1 cellular context compared by ENCODE assay signal in the genomic region with DNA sequence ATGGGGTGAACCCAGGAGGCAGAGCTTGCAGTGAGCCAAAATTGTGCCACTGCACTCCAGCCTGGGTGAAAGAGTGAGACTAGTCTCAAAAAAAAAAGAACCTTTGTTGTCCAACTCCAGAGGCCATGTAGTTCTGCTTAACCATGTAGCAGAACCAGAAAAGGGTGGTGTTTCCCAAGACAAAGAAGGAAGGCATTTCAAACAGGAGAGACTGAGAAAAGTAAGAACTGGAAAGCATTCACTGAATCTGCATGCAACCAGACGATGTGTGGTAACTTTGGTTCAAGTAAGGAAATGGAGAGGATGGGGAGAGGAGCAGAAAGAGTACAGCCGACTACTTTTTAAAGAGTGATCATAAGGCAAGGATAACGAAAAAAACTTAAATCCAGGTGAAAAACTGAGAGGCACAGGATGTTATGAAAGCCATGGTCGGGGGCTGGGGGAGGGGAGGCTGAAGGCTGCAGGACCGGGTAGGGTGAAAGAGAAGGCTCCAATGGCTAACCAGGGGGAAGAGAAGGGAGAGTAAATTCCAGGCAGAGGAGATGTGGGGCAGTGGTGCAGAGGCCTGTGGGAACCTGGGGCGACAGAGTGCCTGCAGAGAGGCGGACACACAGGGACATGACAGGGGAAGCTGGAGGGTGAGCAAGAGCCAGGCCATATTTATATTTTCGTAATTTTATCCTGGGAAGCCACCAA.
TF ChIP-seq lines count a peak whose summit lies in the region.

No MANE protein-coding gene starts in this region.

TF ChIP-seq in HepG2, 621 proteins besides CTCF, POLR2A, EP300 and RAD21 (continued from another document):
- TF ChIP-seq, protein P1, sequence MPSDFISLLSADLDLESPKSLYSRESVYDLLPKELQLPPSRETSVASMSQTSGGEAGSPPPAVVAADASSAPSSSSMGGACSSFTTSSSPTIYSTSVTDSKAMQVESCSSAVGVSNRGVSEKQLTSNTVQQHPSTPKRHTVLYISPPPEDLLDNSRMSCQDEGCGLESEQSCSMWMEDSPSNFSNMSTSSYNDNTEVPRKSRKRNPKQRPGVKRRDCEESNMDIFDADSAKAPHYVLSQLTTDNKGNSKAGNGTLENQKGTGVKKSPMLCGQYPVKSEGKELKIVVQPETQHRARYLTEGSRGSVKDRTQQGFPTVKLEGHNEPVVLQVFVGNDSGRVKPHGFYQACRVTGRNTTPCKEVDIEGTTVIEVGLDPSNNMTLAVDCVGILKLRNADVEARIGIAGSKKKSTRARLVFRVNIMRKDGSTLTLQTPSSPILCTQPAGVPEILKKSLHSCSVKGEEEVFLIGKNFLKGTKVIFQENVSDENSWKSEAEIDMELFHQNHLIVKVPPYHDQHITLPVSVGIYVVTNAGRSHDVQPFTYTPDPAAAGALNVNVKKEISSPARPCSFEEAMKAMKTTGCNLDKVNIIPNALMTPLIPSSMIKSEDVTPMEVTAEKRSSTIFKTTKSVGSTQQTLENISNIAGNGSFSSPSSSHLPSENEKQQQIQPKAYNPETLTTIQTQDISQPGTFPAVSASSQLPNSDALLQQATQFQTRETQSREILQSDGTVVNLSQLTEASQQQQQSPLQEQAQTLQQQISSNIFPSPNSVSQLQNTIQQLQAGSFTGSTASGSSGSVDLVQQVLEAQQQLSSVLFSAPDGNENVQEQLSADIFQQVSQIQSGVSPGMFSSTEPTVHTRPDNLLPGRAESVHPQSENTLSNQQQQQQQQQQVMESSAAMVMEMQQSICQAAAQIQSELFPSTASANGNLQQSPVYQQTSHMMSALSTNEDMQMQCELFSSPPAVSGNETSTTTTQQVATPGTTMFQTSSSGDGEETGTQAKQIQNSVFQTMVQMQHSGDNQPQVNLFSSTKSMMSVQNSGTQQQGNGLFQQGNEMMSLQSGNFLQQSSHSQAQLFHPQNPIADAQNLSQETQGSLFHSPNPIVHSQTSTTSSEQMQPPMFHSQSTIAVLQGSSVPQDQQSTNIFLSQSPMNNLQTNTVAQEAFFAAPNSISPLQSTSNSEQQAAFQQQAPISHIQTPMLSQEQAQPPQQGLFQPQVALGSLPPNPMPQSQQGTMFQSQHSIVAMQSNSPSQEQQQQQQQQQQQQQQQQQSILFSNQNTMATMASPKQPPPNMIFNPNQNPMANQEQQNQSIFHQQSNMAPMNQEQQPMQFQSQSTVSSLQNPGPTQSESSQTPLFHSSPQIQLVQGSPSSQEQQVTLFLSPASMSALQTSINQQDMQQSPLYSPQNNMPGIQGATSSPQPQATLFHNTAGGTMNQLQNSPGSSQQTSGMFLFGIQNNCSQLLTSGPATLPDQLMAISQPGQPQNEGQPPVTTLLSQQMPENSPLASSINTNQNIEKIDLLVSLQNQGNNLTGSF (CRISPR knock-in tag; IDR thresholded peaks at IDR 0.05): no peak
- TF ChIP-seq, protein P2, sequence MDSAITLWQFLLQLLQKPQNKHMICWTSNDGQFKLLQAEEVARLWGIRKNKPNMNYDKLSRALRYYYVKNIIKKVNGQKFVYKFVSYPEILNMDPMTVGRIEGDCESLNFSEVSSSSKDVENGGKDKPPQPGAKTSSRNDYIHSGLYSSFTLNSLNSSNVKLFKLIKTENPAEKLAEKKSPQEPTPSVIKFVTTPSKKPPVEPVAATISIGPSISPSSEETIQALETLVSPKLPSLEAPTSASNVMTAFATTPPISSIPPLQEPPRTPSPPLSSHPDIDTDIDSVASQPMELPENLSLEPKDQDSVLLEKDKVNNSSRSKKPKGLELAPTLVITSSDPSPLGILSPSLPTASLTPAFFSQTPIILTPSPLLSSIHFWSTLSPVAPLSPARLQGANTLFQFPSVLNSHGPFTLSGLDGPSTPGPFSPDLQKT (CRISPR knock-in tag; IDR thresholded peaks at IDR 0.05; ENCODE audit: borderline replicate concordance): no peak
- TF ChIP-seq RFXANK (CRISPR knock-in tag; IDR thresholded peaks at IDR 0.05) (no peak), ZNF75D (CRISPR knock-in tag; IDR thresholded peaks at IDR 0.05; ENCODE audit: borderline replicate concordance) (no peak), MZF1 (CRISPR knock-in tag; IDR thresholded peaks at IDR 0.05; ENCODE audit: borderline replicate concordance) (no peak), ZNF446 (CRISPR knock-in tag; IDR thresholded peaks at IDR 0.05) (no peak), SALL1 (CRISPR knock-in tag; IDR thresholded peaks at IDR 0.05) (no peak), BRCA1 (CRISPR knock-in tag; IDR thresholded peaks at IDR 0.05) (no peak), TBL1XR1 (IDR thresholded peaks at IDR 0.05; ENCODE audit: borderline replicate concordance, low read length, partially characterized antibody) (no peak), ATF7-NPFF (CRISPR knock-in tag; IDR thresholded peaks at IDR 0.05; ENCODE audit: low read depth) (no peak), ZNF232 (CRISPR knock-in tag; IDR thresholded peaks at IDR 0.05; ENCODE audit: borderline replicate concordance) (no peak), ZNF484 (CRISPR knock-in tag; IDR thresholded peaks at IDR 0.05; ENCODE audit: borderline replicate concordance, low read depth) (no peak)
- TF ChIP-seq, protein P3, sequence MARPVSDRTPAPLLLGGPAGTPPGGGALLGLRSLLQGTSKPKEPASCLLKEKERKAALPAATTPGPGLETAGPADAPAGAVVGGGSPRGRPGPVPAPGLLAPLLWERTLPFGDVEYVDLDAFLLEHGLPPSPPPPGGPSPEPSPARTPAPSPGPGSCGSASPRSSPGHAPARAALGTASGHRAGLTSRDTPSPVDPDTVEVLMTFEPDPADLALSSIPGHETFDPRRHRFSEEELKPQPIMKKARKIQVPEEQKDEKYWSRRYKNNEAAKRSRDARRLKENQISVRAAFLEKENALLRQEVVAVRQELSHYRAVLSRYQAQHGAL (CRISPR knock-in tag; IDR thresholded peaks at IDR 0.05; ENCODE audit: not compliant biosample characterization): no peak
- TF ChIP-seq, protein P4, sequence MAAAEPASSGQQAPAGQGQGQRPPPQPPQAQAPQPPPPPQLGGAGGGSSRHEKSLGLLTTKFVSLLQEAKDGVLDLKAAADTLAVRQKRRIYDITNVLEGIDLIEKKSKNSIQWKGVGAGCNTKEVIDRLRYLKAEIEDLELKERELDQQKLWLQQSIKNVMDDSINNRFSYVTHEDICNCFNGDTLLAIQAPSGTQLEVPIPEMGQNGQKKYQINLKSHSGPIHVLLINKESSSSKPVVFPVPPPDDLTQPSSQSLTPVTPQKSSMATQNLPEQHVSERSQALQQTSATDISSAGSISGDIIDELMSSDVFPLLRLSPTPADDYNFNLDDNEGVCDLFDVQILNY (CRISPR knock-in tag; conservative IDR thresholded peaks at IDR 0.05): no peak
- TF ChIP-seq, protein P5, sequence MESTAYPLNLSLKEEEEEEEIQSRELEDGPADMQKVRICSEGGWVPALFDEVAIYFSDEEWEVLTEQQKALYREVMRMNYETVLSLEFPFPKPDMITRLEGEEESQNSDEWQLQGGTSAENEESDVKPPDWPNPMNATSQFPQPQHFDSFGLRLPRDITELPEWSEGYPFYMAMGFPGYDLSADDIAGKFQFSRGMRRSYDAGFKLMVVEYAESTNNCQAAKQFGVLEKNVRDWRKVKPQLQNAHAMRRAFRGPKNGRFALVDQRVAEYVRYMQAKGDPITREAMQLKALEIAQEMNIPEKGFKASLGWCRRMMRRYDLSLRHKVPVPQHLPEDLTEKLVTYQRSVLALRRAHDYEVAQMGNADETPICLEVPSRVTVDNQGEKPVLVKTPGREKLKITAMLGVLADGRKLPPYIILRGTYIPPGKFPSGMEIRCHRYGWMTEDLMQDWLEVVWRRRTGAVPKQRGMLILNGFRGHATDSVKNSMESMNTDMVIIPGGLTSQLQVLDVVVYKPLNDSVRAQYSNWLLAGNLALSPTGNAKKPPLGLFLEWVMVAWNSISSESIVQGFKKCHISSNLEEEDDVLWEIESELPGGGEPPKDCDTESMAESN (CRISPR knock-in tag; conservative IDR thresholded peaks at IDR 0.05): no peak
- TF ChIP-seq, protein P6, sequence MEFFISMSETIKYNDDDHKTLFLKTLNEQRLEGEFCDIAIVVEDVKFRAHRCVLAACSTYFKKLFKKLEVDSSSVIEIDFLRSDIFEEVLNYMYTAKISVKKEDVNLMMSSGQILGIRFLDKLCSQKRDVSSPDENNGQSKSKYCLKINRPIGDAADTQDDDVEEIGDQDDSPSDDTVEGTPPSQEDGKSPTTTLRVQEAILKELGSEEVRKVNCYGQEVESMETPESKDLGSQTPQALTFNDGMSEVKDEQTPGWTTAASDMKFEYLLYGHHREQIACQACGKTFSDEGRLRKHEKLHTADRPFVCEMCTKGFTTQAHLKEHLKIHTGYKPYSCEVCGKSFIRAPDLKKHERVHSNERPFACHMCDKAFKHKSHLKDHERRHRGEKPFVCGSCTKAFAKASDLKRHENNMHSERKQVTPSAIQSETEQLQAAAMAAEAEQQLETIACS (CRISPR knock-in tag; IDR thresholded peaks at IDR 0.05): no peak
- TF ChIP-seq, protein P7, sequence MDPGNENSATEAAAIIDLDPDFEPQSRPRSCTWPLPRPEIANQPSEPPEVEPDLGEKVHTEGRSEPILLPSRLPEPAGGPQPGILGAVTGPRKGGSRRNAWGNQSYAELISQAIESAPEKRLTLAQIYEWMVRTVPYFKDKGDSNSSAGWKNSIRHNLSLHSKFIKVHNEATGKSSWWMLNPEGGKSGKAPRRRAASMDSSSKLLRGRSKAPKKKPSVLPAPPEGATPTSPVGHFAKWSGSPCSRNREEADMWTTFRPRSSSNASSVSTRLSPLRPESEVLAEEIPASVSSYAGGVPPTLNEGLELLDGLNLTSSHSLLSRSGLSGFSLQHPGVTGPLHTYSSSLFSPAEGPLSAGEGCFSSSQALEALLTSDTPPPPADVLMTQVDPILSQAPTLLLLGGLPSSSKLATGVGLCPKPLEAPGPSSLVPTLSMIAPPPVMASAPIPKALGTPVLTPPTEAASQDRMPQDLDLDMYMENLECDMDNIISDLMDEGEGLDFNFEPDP (CRISPR knock-in tag; conservative IDR thresholded peaks at IDR 0.05): no peak
- TF ChIP-seq, protein P8, sequence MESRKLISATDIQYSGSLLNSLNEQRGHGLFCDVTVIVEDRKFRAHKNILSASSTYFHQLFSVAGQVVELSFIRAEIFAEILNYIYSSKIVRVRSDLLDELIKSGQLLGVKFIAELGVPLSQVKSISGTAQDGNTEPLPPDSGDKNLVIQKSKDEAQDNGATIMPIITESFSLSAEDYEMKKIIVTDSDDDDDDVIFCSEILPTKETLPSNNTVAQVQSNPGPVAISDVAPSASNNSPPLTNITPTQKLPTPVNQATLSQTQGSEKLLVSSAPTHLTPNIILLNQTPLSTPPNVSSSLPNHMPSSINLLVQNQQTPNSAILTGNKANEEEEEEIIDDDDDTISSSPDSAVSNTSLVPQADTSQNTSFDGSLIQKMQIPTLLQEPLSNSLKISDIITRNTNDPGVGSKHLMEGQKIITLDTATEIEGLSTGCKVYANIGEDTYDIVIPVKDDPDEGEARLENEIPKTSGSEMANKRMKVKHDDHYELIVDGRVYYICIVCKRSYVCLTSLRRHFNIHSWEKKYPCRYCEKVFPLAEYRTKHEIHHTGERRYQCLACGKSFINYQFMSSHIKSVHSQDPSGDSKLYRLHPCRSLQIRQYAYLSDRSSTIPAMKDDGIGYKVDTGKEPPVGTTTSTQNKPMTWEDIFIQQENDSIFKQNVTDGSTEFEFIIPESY (CRISPR knock-in tag; IDR thresholded peaks at IDR 0.05): no peak
- TF ChIP-seq, protein P9, sequence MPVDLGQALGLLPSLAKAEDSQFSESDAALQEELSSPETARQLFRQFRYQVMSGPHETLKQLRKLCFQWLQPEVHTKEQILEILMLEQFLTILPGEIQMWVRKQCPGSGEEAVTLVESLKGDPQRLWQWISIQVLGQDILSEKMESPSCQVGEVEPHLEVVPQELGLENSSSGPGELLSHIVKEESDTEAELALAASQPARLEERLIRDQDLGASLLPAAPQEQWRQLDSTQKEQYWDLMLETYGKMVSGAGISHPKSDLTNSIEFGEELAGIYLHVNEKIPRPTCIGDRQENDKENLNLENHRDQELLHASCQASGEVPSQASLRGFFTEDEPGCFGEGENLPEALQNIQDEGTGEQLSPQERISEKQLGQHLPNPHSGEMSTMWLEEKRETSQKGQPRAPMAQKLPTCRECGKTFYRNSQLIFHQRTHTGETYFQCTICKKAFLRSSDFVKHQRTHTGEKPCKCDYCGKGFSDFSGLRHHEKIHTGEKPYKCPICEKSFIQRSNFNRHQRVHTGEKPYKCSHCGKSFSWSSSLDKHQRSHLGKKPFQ (CRISPR knock-in tag; IDR thresholded peaks at IDR 0.05; ENCODE audit: insufficient replicate concordance): no peak
TF ChIP-seq in HepG2: peak in this region for 0.
